Comparison of ENCODE assay signal across 7 cellular contexts in genomic region chr16:11689031-11689840, GRCh38. TPM values are rescaled to one million over a fixed set of nuclear protein-coding genes. Genes with fewer than 3 reads are reported as not detected.
DNase-seq lines count a peak whose midpoint lies in the region; ATAC-seq, FAIRE-seq and TF ChIP-seq lines count a peak whose summit lies in the region.

No MANE protein-coding gene starts in this region.

- FAIRE-seq in pancreas (lab: Jason Lieb, UNC), result no peak

- H3K9me3 ChIP-seq in pancreas, result no peaks in the 10 kb centered on the region

- ATAC-seq in GM19035 (IDR thresholded peaks at IDR 0.05; ENCODE audit: unreplicated experiment) (peak; percentile 83), HG02852 (IDR thresholded peaks at IDR 0.05; ENCODE audit: unreplicated experiment) (peak; percentile 91), pancreas (peak in 3 of 4 donors; percentile 7 to 15 (median 10))

- no peak for TF ChIP-seq CTCF in pancreas (IDR thresholded peaks at IDR 0.05)

- H3K27ac ChIP-seq in pancreas, result peak overlapping the region in 2 of 4 donors; percentile 45 to 62

- intact Hi-C loops in pancreas (cut with DNase I), result no loop called here

- H3K27me3 ChIP-seq in pancreas, result no peaks in the 10 kb centered on the region

- H3K4me1 ChIP-seq in pancreas, result peaks cover 8 to 21% (median 13%) of the 10 kb centered on the region in 3 donors

- WGBS in pancreas, 2 donors, result 87 to 94% methylated on average over 3 of the region's 3 CpGs

- DNase-seq in SIG-M5 (lab: John Stamatoyannopoulos, UW) (peak; percentile 38), pancreas (no peak), ecto neural progenitor cell (ENCODE audit: low spot score) (no peak)
- DNase-seq in stimulated activated CD4-positive, alpha-beta T cell treated with anti-CD3 and anti-CD28 coated beads, Interleukin-1b, Interleukin-23, amount 100 ng/mL, for 48 hours, result no peak
- no peak for DNase-seq in stimulated activated naive CD4-positive, alpha-beta T cell treated with Interleukin-2 at 50 U/mL for 16 hours (lab: John Stamatoyannopoulos, UW)

- H3K4me3 ChIP-seq in pancreas, result no peak overlapping the region

- H3K36me3 ChIP-seq in pancreas, result peaks cover 12 to 52% (median 22%) of the 10 kb centered on the region in 3 donors

RNA-seq across cellular contexts. Expression of gene SNN, which starts 21.0 kb away (rescaled TPM):
- total RNA-seq in pancreas, result 10 to 100 TPM in 1 of 6 donors, 1 to 10 TPM in 5; 3.9 to 10.6 (median 4.5) TPM
- 1 to 10 TPM; 4.0 to 4.6 TPM for polyA plus RNA-seq in pancreas

RNA-seq across cellular contexts. Expression of gene TXNDC11, which starts 53.4 kb away (rescaled TPM):
- total RNA-seq in pancreas, result 10 to 100 TPM; 28.1 to 38.9 (median 35.9) TPM
- polyA plus RNA-seq in pancreas, result 10 to 100 TPM; 54.7 to 80.8 TPM

Comparison
In these comparisons a context has a peak if more than half of its experiments do, and no peak if none do; other contexts are left out.
1. ATAC-seq: peak in every context shown above with its lines; median percentile 91 in HG02852; 83 in GM19035; 10 in pancreas.